Comparison of ENCODE assay signal across 1 cellular context in the genomic region with DNA sequence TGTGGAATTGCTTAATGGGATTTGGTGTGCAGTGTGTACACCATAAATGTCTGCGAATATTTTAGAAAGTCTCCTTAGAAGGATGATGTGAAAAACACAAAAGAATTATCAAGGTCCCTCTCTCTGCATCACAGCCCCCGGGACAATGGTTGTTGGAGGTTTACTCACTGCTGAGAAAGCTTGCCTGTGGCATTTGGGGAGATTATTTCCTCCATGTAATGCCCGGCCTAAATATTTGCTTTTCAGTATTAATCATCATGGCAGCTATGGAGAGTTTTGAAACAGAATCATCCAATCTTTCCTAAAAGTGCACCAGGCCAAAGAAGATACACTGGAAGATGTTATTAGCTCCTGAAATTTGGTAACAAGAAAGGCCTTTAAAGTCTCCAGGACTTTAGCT.
TF ChIP-seq lines count a peak whose summit lies in the region.

No MANE protein-coding gene starts in this region.

TF ChIP-seq in GM23338, 12 proteins besides CTCF, POLR2A, EP300 and RAD21 (continued from another document):
- TF ChIP-seq, protein P1, sequence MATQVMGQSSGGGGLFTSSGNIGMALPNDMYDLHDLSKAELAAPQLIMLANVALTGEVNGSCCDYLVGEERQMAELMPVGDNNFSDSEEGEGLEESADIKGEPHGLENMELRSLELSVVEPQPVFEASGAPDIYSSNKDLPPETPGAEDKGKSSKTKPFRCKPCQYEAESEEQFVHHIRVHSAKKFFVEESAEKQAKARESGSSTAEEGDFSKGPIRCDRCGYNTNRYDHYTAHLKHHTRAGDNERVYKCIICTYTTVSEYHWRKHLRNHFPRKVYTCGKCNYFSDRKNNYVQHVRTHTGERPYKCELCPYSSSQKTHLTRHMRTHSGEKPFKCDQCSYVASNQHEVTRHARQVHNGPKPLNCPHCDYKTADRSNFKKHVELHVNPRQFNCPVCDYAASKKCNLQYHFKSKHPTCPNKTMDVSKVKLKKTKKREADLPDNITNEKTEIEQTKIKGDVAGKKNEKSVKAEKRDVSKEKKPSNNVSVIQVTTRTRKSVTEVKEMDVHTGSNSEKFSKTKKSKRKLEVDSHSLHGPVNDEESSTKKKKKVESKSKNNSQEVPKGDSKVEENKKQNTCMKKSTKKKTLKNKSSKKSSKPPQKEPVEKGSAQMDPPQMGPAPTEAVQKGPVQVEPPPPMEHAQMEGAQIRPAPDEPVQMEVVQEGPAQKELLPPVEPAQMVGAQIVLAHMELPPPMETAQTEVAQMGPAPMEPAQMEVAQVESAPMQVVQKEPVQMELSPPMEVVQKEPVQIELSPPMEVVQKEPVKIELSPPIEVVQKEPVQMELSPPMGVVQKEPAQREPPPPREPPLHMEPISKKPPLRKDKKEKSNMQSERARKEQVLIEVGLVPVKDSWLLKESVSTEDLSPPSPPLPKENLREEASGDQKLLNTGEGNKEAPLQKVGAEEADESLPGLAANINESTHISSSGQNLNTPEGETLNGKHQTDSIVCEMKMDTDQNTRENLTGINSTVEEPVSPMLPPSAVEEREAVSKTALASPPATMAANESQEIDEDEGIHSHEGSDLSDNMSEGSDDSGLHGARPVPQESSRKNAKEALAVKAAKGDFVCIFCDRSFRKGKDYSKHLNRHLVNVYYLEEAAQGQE (IDR thresholded peaks at IDR 0.05; ENCODE audit: unreplicated experiment) = no peak
